31 cellular contexts compared by ENCODE assay signal in the genomic region with DNA sequence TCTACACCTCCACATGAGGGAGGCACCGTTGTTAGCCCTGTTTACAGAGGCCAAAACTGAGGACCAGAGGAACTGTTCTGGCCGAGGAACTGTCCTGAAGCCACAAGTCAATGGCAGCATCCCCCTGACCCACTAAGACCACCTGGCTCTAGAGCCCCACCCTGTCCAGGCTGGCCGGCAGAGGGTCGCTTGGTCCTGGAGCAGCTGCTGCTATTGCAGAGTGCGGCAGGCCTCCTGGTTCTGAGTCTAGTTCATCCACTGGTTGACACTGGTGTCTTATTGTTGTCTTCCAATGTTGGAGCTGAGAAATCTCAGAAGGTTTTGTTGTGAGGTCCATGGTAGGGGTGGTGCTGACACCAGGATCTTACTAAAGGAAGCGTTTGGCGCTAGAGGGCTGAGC. TPM values are rescaled to one million over a fixed set of nuclear protein-coding genes. Genes with fewer than 3 reads are reported as not detected.
"Had no signal": no experiment of that assay in that cellular context is flagged by ENCODE, and none has a peak within 500 bp of the region (broad histone marks: within the 10 kb centered on the region; RNA-seq: fewer than 3 reads in every experiment).

No MANE protein-coding gene starts in this region.

- H3K36me3 ChIP-seq: MG63, SJCRH30 had no signal

- H3K9me3 ChIP-seq: MG63, SJCRH30 had no signal

- H3K4me3 ChIP-seq: MG63, SJCRH30, SK-N-MC had no signal

- H3K27me3 Mint-ChIP-seq: activated CD8-positive, alpha-beta T cell treated with anti-CD3 and anti-CD28 coated beads for 36 hours; activated naive CD4-positive, alpha-beta T cell treated with anti-CD3 and anti-CD28 coated beads, Interleukin-2, amount 50 U/mL, for 24 hours; activated T-helper 17 cell treated with anti-CD3 and anti-CD28 coated beads, Interleukin-2, amount 50 U/mL, for 72 hours had no signal

- H3K36me3 Mint-ChIP-seq: activated naive CD4-positive, alpha-beta T cell treated with anti-CD3 and anti-CD28 coated beads, Interleukin-2, amount 50 U/mL, for 24 hours had no signal

- H3K4me3 Mint-ChIP-seq: activated CD4-positive, alpha-beta T cell treated with anti-CD3 and anti-CD28 coated beads, Interleukin-2, amount 10 ng/mL, durations not matched to agents 24 days and 14 days; activated CD8-positive, alpha-beta T cell treated with anti-CD3 and anti-CD28 coated beads for 36 hours; activated naive CD4-positive, alpha-beta T cell treated with anti-CD3 and anti-CD28 coated beads, Interleukin-2, amount 50 U/mL, for 24 hours; activated naive CD8-positive, alpha-beta T cell treated with anti-CD3 and anti-CD28 coated beads, Interleukin-2, amount 50 U/mL, for 24 hours; activated T-cell treated with anti-CD3 and anti-CD28 coated beads, Interleukin-2, amount 50 U/mL, for 72 hours; activated T-helper 17 cell treated with anti-CD3 and anti-CD28 coated beads, Interleukin-2, amount 50 U/mL, for 72 hours; brain; T-helper 1 cell treated with Interleukin-12 subunit alpha and Interleukin-12 subunit beta and Interleukin-4 antibody, amounts not matched to agents 30 μg/mL and 1 μg/mL, for 36 hours; T-helper 2 cell treated with Interferon-gamma antibody and Interleukin-4, amounts not matched to agents 5 μg/mL and 100 μg/mL, for 36 hours had no signal

- DNase-seq: activated CD4-positive, alpha-beta T cell treated with anti-CD3 and anti-CD28 coated beads, Interleukin-2, amount 10 ng/mL, durations not matched to agents 24 days and 14 days; activated CD4-positive, alpha-beta T cell treated with anti-CD3 and anti-CD28 coated beads, Interleukin-2, amount 50 U/mL, for 4 hours; activated CD8-positive, alpha-beta T cell treated with anti-CD3 and anti-CD28 coated beads for 36 hours; activated effector memory CD4-positive, alpha-beta T cell treated with anti-CD3 and anti-CD28 coated beads, Interleukin-2, amount 50 U/mL, for 16 hours; activated naive CD4-positive, alpha-beta T cell treated with Interleukin-2 at 50 U/mL for 16 hours; activated naive CD8-positive, alpha-beta T cell treated with anti-CD3 and anti-CD28 coated beads, Interleukin-2, amount 50 U/mL, for 24 hours; activated T-cell treated with anti-CD3 and anti-CD28 coated beads, Interleukin-2, amount 50 U/mL, for 1 hour; activated T-cell treated with anti-CD3 and anti-CD28 coated beads, Interleukin-2, amount 50 U/mL, for 72 hours; anterior cingulate cortex; Kasumi-1; KG1; MG63; NCI-H1048; NCI-H1105 treated with DMSO at 0.1 percent for 48 hours; NCI-H1436; NCI-H1694; NCI-H1930; NCI-H2081 treated with DMSO at 0.1 percent for 48 hours; NCI-H226; NCI-H446 treated with DMSO at 0.1 percent for 48 hours; NCI-H524; NCI-H69; SHP77; SJCRH30 had no signal

- H3K27ac Mint-ChIP-seq: activated CD4-positive, alpha-beta T cell treated with anti-CD3 and anti-CD28 coated beads, Interleukin-2, amount 10 ng/mL, durations not matched to agents 24 days and 14 days; activated CD8-positive, alpha-beta T cell treated with anti-CD3 and anti-CD28 coated beads for 36 hours; activated naive CD4-positive, alpha-beta T cell treated with anti-CD3 and anti-CD28 coated beads, Interleukin-2, amount 50 U/mL, for 24 hours; activated naive CD8-positive, alpha-beta T cell treated with anti-CD3 and anti-CD28 coated beads, Interleukin-2, amount 50 U/mL, for 24 hours; activated T-cell treated with anti-CD3 and anti-CD28 coated beads, Interleukin-2, amount 50 U/mL, for 72 hours; activated T-helper 17 cell treated with anti-CD3 and anti-CD28 coated beads, Interleukin-2, amount 50 U/mL, for 72 hours; brain; T-helper 1 cell treated with Interleukin-12 subunit alpha and Interleukin-12 subunit beta and Interleukin-4 antibody, amounts not matched to agents 30 μg/mL and 1 μg/mL, for 36 hours; T-helper 2 cell treated with Interferon-gamma antibody and Interleukin-4, amounts not matched to agents 5 μg/mL and 100 μg/mL, for 36 hours had no signal

- H3K27me3 ChIP-seq: MG63, SJCRH30 had no signal

- H3K27ac ChIP-seq: SJCRH30, SK-N-MC had no signal

- H3K9me3 Mint-ChIP-seq: activated CD4-positive, alpha-beta T cell treated with anti-CD3 and anti-CD28 coated beads, Interleukin-2, amount 10 ng/mL, durations not matched to agents 24 days and 14 days; activated naive CD4-positive, alpha-beta T cell treated with anti-CD3 and anti-CD28 coated beads, Interleukin-2, amount 50 U/mL, for 24 hours; activated naive CD8-positive, alpha-beta T cell treated with anti-CD3 and anti-CD28 coated beads, Interleukin-2, amount 50 U/mL, for 24 hours; activated T-cell treated with anti-CD3 and anti-CD28 coated beads, Interleukin-2, amount 50 U/mL, for 72 hours; T-helper 1 cell treated with Interleukin-12 subunit alpha and Interleukin-12 subunit beta and Interleukin-4 antibody, amounts not matched to agents 30 μg/mL and 1 μg/mL, for 36 hours; T-helper 2 cell treated with Interferon-gamma antibody and Interleukin-4, amounts not matched to agents 5 μg/mL and 100 μg/mL, for 36 hours had no signal

- ATAC-seq: activated CD8-positive, alpha-beta T cell treated with anti-CD3 and anti-CD28 coated beads for 36 hours; activated naive CD8-positive, alpha-beta T cell treated with anti-CD3 and anti-CD28 coated beads, Interleukin-2, amount 50 U/mL, for 24 hours; activated T-cell treated with anti-CD3 and anti-CD28 coated beads, Interleukin-2, amount 50 U/mL, for 72 hours; activated T-helper 17 cell treated with anti-CD3 and anti-CD28 coated beads, Interleukin-2, amount 50 U/mL, for 72 hours; Panc1 had no signal

- H3K4me1 Mint-ChIP-seq: activated naive CD4-positive, alpha-beta T cell treated with anti-CD3 and anti-CD28 coated beads, Interleukin-2, amount 50 U/mL, for 24 hours; activated naive CD8-positive, alpha-beta T cell treated with anti-CD3 and anti-CD28 coated beads, Interleukin-2, amount 50 U/mL, for 24 hours had no signal

RNA-seq across cellular contexts. Expression of gene ANGPTL2, which starts 26.6 kb away (rescaled TPM):
- total RNA-seq: activated CD4-positive, alpha-beta T cell treated with anti-CD3 and anti-CD28 coated beads, Interleukin-2, amount 10 ng/mL, durations not matched to agents 24 days and 14 days; activated CD8-positive, alpha-beta T cell treated with anti-CD3 and anti-CD28 coated beads for 36 hours; activated T-cell treated with anti-CD3 and anti-CD28 coated beads, Interleukin-2, amount 50 U/mL, for 72 hours; activated T-helper 17 cell treated with anti-CD3 and anti-CD28 coated beads, Interleukin-2, amount 50 U/mL, for 72 hours had no signal
